Comparison of ENCODE assay signal across 8 cellular contexts in the genomic region with DNA sequence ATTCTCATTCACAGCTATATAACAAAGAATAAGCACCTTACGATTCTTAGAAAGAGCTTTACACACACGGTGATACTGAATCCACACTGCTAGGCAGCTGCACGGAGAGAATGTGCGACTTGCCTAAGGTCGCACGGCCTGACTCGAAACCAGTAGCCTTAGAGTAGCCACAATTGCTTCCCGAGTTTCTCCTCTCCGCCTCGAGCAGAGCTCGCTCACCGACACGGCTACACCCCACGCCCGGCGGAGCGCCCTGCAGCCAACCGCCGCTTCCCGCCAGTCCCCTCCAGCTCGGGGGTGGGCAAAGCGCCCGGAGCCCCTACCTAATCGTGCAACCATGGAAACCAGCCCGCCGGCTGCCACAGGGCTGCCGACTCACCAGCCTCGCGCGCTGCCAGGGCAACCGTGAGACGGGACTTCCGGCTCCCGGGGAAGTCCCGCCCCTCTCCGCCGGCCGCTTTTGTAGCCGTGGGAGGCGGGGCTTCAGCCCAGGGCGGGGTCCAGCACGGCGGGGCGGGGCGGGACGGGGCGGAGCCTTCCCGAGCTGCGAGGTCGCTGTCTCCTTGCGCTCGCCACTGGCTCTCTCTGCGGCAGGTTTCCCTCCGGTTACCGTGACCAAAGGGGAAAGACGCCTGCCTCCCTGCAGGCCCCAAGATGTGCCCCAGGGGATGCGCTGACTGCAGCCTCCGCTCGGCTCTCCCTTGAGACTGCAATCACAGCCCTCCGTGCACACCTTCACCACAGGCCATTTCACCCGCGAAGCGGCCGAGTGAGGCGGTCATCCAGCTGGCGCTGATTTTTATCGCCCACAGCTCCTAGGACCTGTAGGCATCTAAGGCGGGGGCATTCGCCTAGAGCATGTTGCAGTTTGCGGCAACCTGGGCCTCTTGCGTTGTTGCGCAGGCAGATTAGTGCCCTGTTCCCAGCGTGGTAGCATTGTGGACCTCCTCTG. TPM values are rescaled to one million over a fixed set of nuclear protein-coding genes. Genes with fewer than 3 reads are reported as not detected.
DNase-seq lines count a peak whose midpoint lies in the region; ATAC-seq, FAIRE-seq and TF ChIP-seq lines count a peak whose summit lies in the region.

No MANE protein-coding gene starts in this region.

- DNase-seq in EL (peak; percentile 95), HCT116 (ENCODE audit: low read depth, low spot score) (peak; percentile 63), NB4 (ENCODE audit: low read depth) (peak; percentile 95), SK-MEL-5 (ENCODE audit: low read depth, low spot score) (peak; percentile 86), frontal cortex (ENCODE audit: low spot score in 2 of 2) (peak; percentile 93 to 97), stromal cell of bone marrow (ENCODE audit: low read depth) (peak; percentile 86)
- DNase-seq in activated naive CD4-positive, alpha-beta T cell treated with anti-CD3 and anti-CD28 coated beads for 36 hours = peak; percentile 95

- H3K4me1 Mint-ChIP-seq in activated naive CD4-positive, alpha-beta T cell treated with anti-CD3 and anti-CD28 coated beads for 36 hours (ENCODE audit: low read depth) = peaks cover 40% of the 10 kb centered on the region

- no peak overlapping the region for H2AFZ ChIP-seq in HCT116 (ENCODE audit: low read depth, low read length, poor library complexity, severe bottlenecking)

- H3K36me3 Mint-ChIP-seq in activated naive CD4-positive, alpha-beta T cell treated with anti-CD3 and anti-CD28 coated beads for 36 hours (ENCODE audit: low read depth) = peaks cover 29% of the 10 kb centered on the region

- TF ChIP-seq CTCF in HCT116 (IDR thresholded peaks at IDR 0.05 in 2 of 3, conservative IDR thresholded peaks at IDR 0.05 in 1 of 3; ENCODE audit: borderline replicate concordance in 1 of 3, insufficient read depth in 1 of 3, low read depth in 2 of 3, low read length in 2 of 3) = no peak
- TF ChIP-seq CTCF in NB4 (IDR thresholded peaks at IDR 0.05; ENCODE audit: low read depth, low read length) = no peak
- TF ChIP-seq CTCF in neutrophil (IDR thresholded peaks at IDR 0.05) = peak; percentile 47

- peaks cover 12% of the 10 kb centered on the region for H3K79me2 ChIP-seq in HCT116 (ENCODE audit: insufficient read depth, low read length)

- intact Hi-C loops in HCT116 (cut with micrococcal nuclease) = no loop called here
- intact Hi-C loops in activated naive CD4-positive, alpha-beta T cell treated with anti-CD3 and anti-CD28 coated beads for 36 hours (cut with micrococcal nuclease) = loop anchor here (1.0 kb wide), 1 partner anchor 115 kb away; a partner anchor contains a TSS

- in situ Hi-C loops in SK-MEL-5 (cut with HindIII; ENCODE audit: low pct_unique_long_range_greater_than_20kb, low sequenced_read_pairs) = no loop called here

- FAIRE-seq in frontal cortex (lab: Jason Lieb, UNC) = no peak

- no peaks in the 10 kb centered on the region for H3K9me3 Mint-ChIP-seq in activated naive CD4-positive, alpha-beta T cell treated with anti-CD3 and anti-CD28 coated beads for 36 hours

- BruUV-seq in HCT116 (replicated peaks; lab: Mats Ljungman, UMichigan) = TSS peak; percentile 20

- H3K36me3 ChIP-seq in HCT116 (ENCODE audit: control insufficient read depth in 1 of 2, insufficient read depth in 2 of 2, low read length in 2 of 2) (peaks cover 10 to 33% of the 10 kb centered on the region in 2 experiments; a peak in 3 of 4 replicates), neutrophil (peaks cover 7% of the 10 kb centered on the region)

- peak overlapping the region; percentile 80 for H3K27ac ChIP-seq in HCT116 (ENCODE audit: low read depth, low read length)
- peak overlapping the region; percentile 78 for H3K27ac ChIP-seq in neutrophil

- H3K9me2 ChIP-seq in HCT116 (ENCODE audit: insufficient read depth) = no peaks in the 10 kb centered on the region

- POLR2A ChIA-PET in HCT116 (lab: Charles Lee) = interaction anchor here (0.9 to 2.3 kb wide), 5 partner anchors 17 to 132 kb away, joined by 3 to 6 read pairs (median 3); a partner anchor contains a TSS

- peak overlapping the region; percentile 24 for H3K27ac Mint-ChIP-seq in activated naive CD4-positive, alpha-beta T cell treated with anti-CD3 and anti-CD28 coated beads for 36 hours

- H3K9me3 ChIP-seq in HCT116 (ENCODE audit: control insufficient read depth in 1 of 2, insufficient read depth in 1 of 2, low read depth in 1 of 2, low read length in 2 of 2) (no peaks in the 10 kb centered on the region), neutrophil (no peaks in the 10 kb centered on the region)

- RAD21 ChIA-PET in HCT116 (lab: Charles Lee; ENCODE audit: low non-redundant PET in 1 of 2, low total read pairs in 2 of 2, uncharacterized antibody in 2 of 2, unreplicated experiment in 2 of 2) = no interaction called here

- TF ChIP-seq RAD21 in HCT116 (IDR thresholded peaks at IDR 0.05; ENCODE audit: low read depth) = no peak

- peak overlapping the region; percentile 88 for H3K4me3 Mint-ChIP-seq in activated naive CD4-positive, alpha-beta T cell treated with anti-CD3 and anti-CD28 coated beads for 36 hours

- no peaks in the 10 kb centered on the region for H3K27me3 ChIP-seq in HCT116 (ENCODE audit: insufficient read depth, low read length)
- no peaks in the 10 kb centered on the region for H3K27me3 ChIP-seq in neutrophil

- H3K4me1 ChIP-seq in HCT116 (ENCODE audit: control insufficient read depth in 1 of 2, insufficient read depth in 2 of 2, low read length in 2 of 2) (peaks cover 5 to 20% of the 10 kb centered on the region in 2 experiments), neutrophil (ENCODE audit: control insufficient read depth in 1 of 2, insufficient read depth in 1 of 2, low read depth in 1 of 2, low read length in 1 of 2) (peaks cover 56 to 70% of the 10 kb centered on the region in 2 experiments)

- CTCF ChIA-PET in HCT116 (lab: Charles Lee) = interaction anchor here (0.9 to 1.5 kb wide), 5 partner anchors 12 to 311 kb away, joined by 3 to 7 read pairs (median 4); a partner anchor contains a TSS
- CTCF ChIA-PET in activated naive CD4-positive, alpha-beta T cell treated with anti-CD3 and anti-CD28 coated beads for 36 hours (lab: Charles Lee) = interaction anchor here (1.2 to 4.5 kb wide), 3 partner anchors 12 to 95 kb away, joined by 3 to 25 read pairs (median 17); no protein-coding TSS in a partner anchor

- H3K9ac ChIP-seq in HCT116 (ENCODE audit: low read length) = peak overlapping the region; percentile 84

- no peaks in the 10 kb centered on the region for H4K20me1 ChIP-seq in HCT116 (ENCODE audit: insufficient read depth)

- TF ChIP-seq POLR2A in HCT116 (IDR thresholded peaks at IDR 0.05; ENCODE audit: borderline replicate concordance, extremely low read depth, insufficient read depth, insufficient read length) (no peak), NB4 (IDR thresholded peaks at IDR 0.05; ENCODE audit: extremely low read depth, insufficient read length) (peak; percentile 59)

- H3K4me3 ChIP-seq in HCT116 (replicated peaks in 1 of 2; ENCODE audit: low read depth in 1 of 2, low read length in 2 of 2) (peak overlapping the region; percentile 50 to 75), NB4 (ENCODE audit: low read depth, low read length) (peak overlapping the region; percentile 80), neutrophil (ENCODE audit: low read depth in 1 of 2, low read length in 1 of 2) (peak overlapping the region; percentile 75 to 83)

- H3K27me3 Mint-ChIP-seq in activated naive CD4-positive, alpha-beta T cell treated with anti-CD3 and anti-CD28 coated beads for 36 hours (ENCODE audit: low read depth) = no peaks in the 10 kb centered on the region

- peak overlapping the region; percentile 85 for H3K4me2 ChIP-seq in HCT116 (ENCODE audit: low read length)

- ATAC-seq in HCT116 = peak; percentile 95

TF ChIP-seq in HCT116, 20 proteins besides CTCF, POLR2A, EP300 and RAD21 (continues in another document):
- peak; percentile 34; the same call in 1 of the 2 replicates for TF ChIP-seq JUND (IDR thresholded peaks at IDR 0.05)
- TF ChIP-seq EZH2 (IDR thresholded peaks at IDR 0.05) = no peak
- no peak for TF ChIP-seq SRF (IDR thresholded peaks at IDR 0.05; ENCODE audit: low read depth)
- TF ChIP-seq FOSL1 (IDR thresholded peaks at IDR 0.05; ENCODE audit: low read depth) = no peak

RNA-seq across cellular contexts. Expression of a gene that starts 1.1 kb away (rescaled TPM):
- total RNA-seq in HCT116 (2021; ENCODE audit: unreplicated experiment) (62.0 TPM), frontal cortex (149 TPM)
- 58.7 and 71.5 TPM in 2 replicates for polyA plus RNA-seq in HCT116 (2012)
- total RNA-seq in SK-MEL-5 (2014; rRNA removed; shearing (Covaris generic)) = 90.7 and 98.1 TPM in 2 replicates
- 140 and 141 TPM in 2 replicates for polyA plus RNA-seq in SK-MEL-5 (2015; cell fraction: cytosol; rRNA removed)
- polyA plus RNA-seq in SK-MEL-5 (2015; cell fraction: nucleus; rRNA removed) = 47.9 and 52.0 TPM in 2 replicates
- 10 to 100 TPM; 13.8 to 17.3 TPM for total RNA-seq in activated naive CD4-positive, alpha-beta T cell treated with anti-CD3 and anti-CD28 coated beads for 36 hours

RNA-seq across cellular contexts. Expression of a gene that starts 1.3 kb away (rescaled TPM):
- not detected for total RNA-seq in HCT116 (2021; ENCODE audit: unreplicated experiment)
- polyA plus RNA-seq in HCT116 (2012) = 1.0 and 1.3 TPM in 2 replicates
- total RNA-seq in SK-MEL-5 (2014; rRNA removed; shearing (Covaris generic)) = not detected in 2 replicates
- not detected in 2 replicates for polyA plus RNA-seq in SK-MEL-5 (2015; cell fraction: cytosol; rRNA removed)
- not detected in 2 replicates for polyA plus RNA-seq in SK-MEL-5 (2015; cell fraction: nucleus; rRNA removed)
- not detected for total RNA-seq in activated naive CD4-positive, alpha-beta T cell treated with anti-CD3 and anti-CD28 coated beads for 36 hours
- 20.0 TPM for total RNA-seq in frontal cortex

RNA-seq across cellular contexts. Expression of a gene that starts 16.8 kb away (rescaled TPM):
- total RNA-seq in HCT116 (2021; ENCODE audit: unreplicated experiment) (0.71 TPM), frontal cortex (0.82 TPM)
- polyA plus RNA-seq in HCT116 (2012) = 0.14 and 0.17 TPM in 2 replicates
- 1.1 and 1.3 TPM in 2 replicates for total RNA-seq in SK-MEL-5 (2014; rRNA removed; shearing (Covaris generic))
- polyA plus RNA-seq in SK-MEL-5 (2015; cell fraction: cytosol; rRNA removed) = 0.08 and 0.10 TPM in 2 replicates
- polyA plus RNA-seq in SK-MEL-5 (2015; cell fraction: nucleus; rRNA removed) = 0.37 and 0.94 TPM in 2 replicates
- under 1 TPM in 1 of 2 experiments, not detected in 1; 0.10 TPM for total RNA-seq in activated naive CD4-positive, alpha-beta T cell treated with anti-CD3 and anti-CD28 coated beads for 36 hours

RNA-seq across cellular contexts. Expression of a gene that starts 21.1 kb away (rescaled TPM):
- 45.8 TPM for total RNA-seq in HCT116 (2021; ENCODE audit: unreplicated experiment)
- polyA plus RNA-seq in HCT116 (2012) = 43.9 and 53.3 TPM in 2 replicates
- total RNA-seq in SK-MEL-5 (2014; rRNA removed; shearing (Covaris generic)) = 4.1 and 5.1 TPM in 2 replicates
- polyA plus RNA-seq in SK-MEL-5 (2015; cell fraction: cytosol; rRNA removed) = 31.5 and 34.6 TPM in 2 replicates
- 16.6 and 17.5 TPM in 2 replicates for polyA plus RNA-seq in SK-MEL-5 (2015; cell fraction: nucleus; rRNA removed)
- total RNA-seq in activated naive CD4-positive, alpha-beta T cell treated with anti-CD3 and anti-CD28 coated beads for 36 hours = 10 to 100 TPM; 58.6 to 61.5 TPM
- total RNA-seq in frontal cortex = 15.1 TPM

RNA-seq across cellular contexts. Expression of a gene that starts 22.1 kb away (rescaled TPM):
- total RNA-seq in HCT116 (2021; ENCODE audit: unreplicated experiment) (33.3 TPM), frontal cortex (26.9 TPM)
- polyA plus RNA-seq in HCT116 (2012) = 32.5 and 39.7 TPM in 2 replicates
- total RNA-seq in SK-MEL-5 (2014; rRNA removed; shearing (Covaris generic)) = 25.0 and 25.4 TPM in 2 replicates
- polyA plus RNA-seq in SK-MEL-5 (2015; cell fraction: cytosol; rRNA removed) = 22.4 and 32.2 TPM in 2 replicates
- 21.8 and 30.2 TPM in 2 replicates for polyA plus RNA-seq in SK-MEL-5 (2015; cell fraction: nucleus; rRNA removed)
- total RNA-seq in activated naive CD4-positive, alpha-beta T cell treated with anti-CD3 and anti-CD28 coated beads for 36 hours = 10 to 100 TPM; 46.6 to 49.5 TPM

Comparison
In these comparisons a context has a peak if more than half of its experiments do, and no peak if none do; other contexts are left out.
1. Peak in every context shown above with its lines: DNase-seq, ATAC-seq, H3K4me3 ChIP-seq and H3K27ac ChIP-seq.
2. RNA of a gene that starts 1.3 kb away (total RNA-seq): 20.0 TPM in frontal cortex (single experiment); not detected in activated naive CD4-positive, alpha-beta T cell treated with anti-CD3 and anti-CD28 coated beads for 36 hours, not detected in HCT116 (single experiment) and not detected in SK-MEL-5; every median in the first group is over 10 times any median in the second.